In the genomic region with DNA sequence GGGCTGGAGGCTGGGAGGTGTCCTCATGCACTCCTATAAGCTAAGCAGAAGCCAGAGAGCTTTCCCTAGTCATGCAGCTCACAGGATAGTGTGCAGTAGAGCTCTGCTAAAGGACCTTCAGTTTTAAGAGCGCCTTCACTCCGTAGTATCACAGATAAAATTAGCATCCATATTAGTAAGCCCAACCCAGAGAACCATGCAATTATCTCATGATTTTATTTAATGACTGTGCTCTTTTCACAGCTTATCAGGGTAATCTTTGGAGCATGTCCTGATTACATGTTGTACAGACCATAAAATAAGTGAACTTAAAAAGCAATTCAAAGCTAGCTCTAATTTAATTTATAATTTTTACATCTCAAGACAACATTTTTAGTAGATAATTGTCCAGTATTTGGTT, we compare ENCODE assay signal across 14 cellular contexts.
"Had no signal": no experiment of that assay in that cellular context is flagged by ENCODE, and none has a peak within 500 bp of the region (broad histone marks: within the 10 kb centered on the region; RNA-seq: fewer than 3 reads in every experiment).

No MANE protein-coding gene starts in this region.

- DNase-seq: activated naive CD4-positive, alpha-beta T cell; activated naive CD8-positive, alpha-beta T cell treated with anti-CD3 and anti-CD28 coated beads, Interleukin-2, amount 10 ng/mL, durations not matched to agents 7 days and 5 days; brain microvascular endothelial cell; foreskin fibroblast; mesenchymal stem cell; nephron progenitor cell; right lobe of liver; stimulated activated CD4-positive, alpha-beta T cell treated with anti-CD3 and anti-CD28 coated beads, Interleukin-4, amount 100 ng/mL, for 4 hours; stimulated activated CD8-positive, alpha-beta memory T cell treated with anti-CD3 and anti-CD28 coated beads, Interleukin-4, amount 100 ng/mL, for 48 hours; stimulated activated naive CD4-positive, alpha-beta T cell treated with Interleukin-2 at 50 U/mL for 16 hours; substantia nigra; transverse colon had no signal

- H3K36me3 ChIP-seq: brain microvascular endothelial cell, right lobe of liver, transverse colon had no signal

- ATAC-seq: right lobe of liver had no signal

- H3K27ac ChIP-seq: brain microvascular endothelial cell, coronary artery, right lobe of liver, transverse colon had no signal

- H3K4me2 ChIP-seq: smooth muscle cell had no signal

- H3K4me3 ChIP-seq: coronary artery, right lobe of liver, smooth muscle cell, transverse colon had no signal

- H3K9me3 ChIP-seq: right lobe of liver, transverse colon had no signal

- H3K27me3 ChIP-seq: brain microvascular endothelial cell, right lobe of liver, transverse colon had no signal
